ENCODE assay signal across 8 cellular contexts in the genomic region with DNA sequence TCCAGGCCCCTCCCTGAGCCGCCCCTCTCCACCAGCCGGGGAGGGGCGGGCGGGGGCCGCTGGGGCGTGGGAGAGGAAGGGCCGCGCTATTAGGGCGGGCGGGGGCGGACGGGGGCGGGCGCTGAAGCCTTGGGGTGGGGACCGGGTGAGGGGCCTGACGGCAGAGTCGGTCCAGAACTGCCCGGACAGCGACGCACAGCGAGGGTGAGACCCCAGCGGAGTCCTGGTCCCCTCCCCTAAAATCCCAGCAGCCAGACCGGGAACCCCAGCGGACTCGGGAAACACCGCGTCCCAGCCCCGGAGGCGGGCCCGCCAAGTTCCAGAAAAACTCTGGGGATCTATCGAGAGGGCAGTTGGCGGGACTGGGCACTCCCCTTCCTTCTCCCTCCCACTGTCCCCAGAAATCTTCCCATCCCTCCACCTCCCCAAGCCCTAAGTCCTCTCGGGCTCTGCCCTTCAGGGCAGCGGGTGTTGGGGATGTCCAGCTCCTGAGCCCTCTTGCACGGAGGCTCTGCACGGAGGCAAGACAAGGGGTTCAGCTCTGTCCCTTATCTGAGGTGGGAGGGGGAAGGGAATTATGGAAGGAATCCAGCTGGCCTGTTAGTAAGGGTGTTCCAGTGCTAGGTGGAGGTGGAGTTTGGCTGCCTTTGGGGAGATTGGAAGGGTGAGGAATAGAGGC. TPM values are rescaled to one million over a fixed set of nuclear protein-coding genes. Genes with fewer than 3 reads are reported as not detected.
DNase-seq lines count a peak whose midpoint lies in the region; ATAC-seq and TF ChIP-seq lines count a peak whose summit lies in the region.

A gene with protein sequence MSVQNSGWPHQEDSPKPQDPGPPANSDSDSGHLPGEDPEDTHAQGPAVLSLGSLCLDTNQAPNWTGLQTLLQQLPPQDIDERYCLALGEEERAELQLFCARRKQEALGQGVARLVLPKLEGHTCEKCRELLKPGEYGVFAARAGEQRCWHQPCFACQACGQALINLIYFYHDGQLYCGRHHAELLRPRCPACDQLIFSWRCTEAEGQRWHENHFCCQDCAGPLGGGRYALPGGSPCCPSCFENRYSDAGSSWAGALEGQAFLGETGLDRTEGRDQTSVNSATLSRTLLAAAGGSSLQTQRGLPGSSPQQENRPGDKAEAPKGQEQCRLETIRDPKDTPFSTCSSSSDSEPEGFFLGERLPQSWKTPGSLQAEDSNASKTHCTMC (plus strand): TSS at position 160 of the 679 bp plus-strand sequence. CDS start 2,692 bp downstream, outside the sequence.

- H3K27me3 ChIP-seq in left lung: no peaks in the 10 kb centered on the region
- no peaks in the 10 kb centered on the region for H3K27me3 ChIP-seq in suprapubic skin

- H3K4me3 Mint-ChIP-seq in chondrocyte (ENCODE audit: unreplicated experiment): peak within 1 kb of the TSS; percentile 90

- no peaks in the 10 kb centered on the region for H3K9me3 Mint-ChIP-seq in chondrocyte (ENCODE audit: low read depth)

- TF ChIP-seq POLR2A in suprapubic skin (IDR thresholded peaks at IDR 0.05): no peak

- no peaks in the 10 kb centered on the region for H3K27me3 Mint-ChIP-seq in chondrocyte (ENCODE audit: low read depth)

- H3K27ac ChIP-seq in left lung (peak within 1 kb of the TSS; percentile 82 to 87), suprapubic skin (peak within 1 kb of the TSS; percentile 74)

- no peaks in the 10 kb centered on the region for H3K9me3 ChIP-seq in left lung
- H3K9me3 ChIP-seq in suprapubic skin: no peaks in the 10 kb centered on the region

- H3K4me3 ChIP-seq in left lung (peak within 1 kb of the TSS; percentile 58 to 83), suprapubic skin (peak within 1 kb of the TSS; percentile 89)

- H3K36me3 Mint-ChIP-seq in chondrocyte (ENCODE audit: low read depth): peaks cover 3% of the 10 kb centered on the region

- ATAC-seq in left lung: peak; percentile 63
- ATAC-seq in HG02759 (IDR thresholded peaks at IDR 0.05; ENCODE audit: unreplicated experiment): no peak

- peaks cover 19% of the 10 kb centered on the region for H3K4me1 Mint-ChIP-seq in chondrocyte (ENCODE audit: low read depth)

- DNase-seq in NCI-H82 (lab: John Stamatoyannopoulos, UW) (peak; percentile 56), NCI-H82 treated with DMSO at 0.1 percent for 48 hours (lab: John Stamatoyannopoulos, UW; ENCODE audit: unreplicated experiment) (no peak), NCI-H226 (peak; percentile 46), chondrocyte (ENCODE audit: low spot score) (peak; percentile 68), left lung (peak; percentile 67 to 86), suprapubic skin (ENCODE audit: low spot score in 2 of 2) (no peak), NCI-H128 (lab: John Stamatoyannopoulos, UW; ENCODE audit: unreplicated experiment) (no peak)

- no peak for TF ChIP-seq EP300 in suprapubic skin (IDR thresholded peaks at IDR 0.05)

- peak within 1 kb of the TSS; percentile 85 for H3K27ac Mint-ChIP-seq in chondrocyte (ENCODE audit: unreplicated experiment)

- peaks cover 19 to 74% of the 10 kb centered on the region in 2 donors for H3K4me1 ChIP-seq in left lung
- H3K4me1 ChIP-seq in suprapubic skin: peaks cover 52% of the 10 kb centered on the region

- peaks cover 0 to under 1% of the 10 kb centered on the region in 2 donors for H3K36me3 ChIP-seq in left lung
- peaks cover 7% of the 10 kb centered on the region for H3K36me3 ChIP-seq in suprapubic skin

- TF ChIP-seq CTCF in chondrocyte (IDR thresholded peaks at IDR 0.05) (no peak), left lung (IDR thresholded peaks at IDR 0.05) (no peak), suprapubic skin (IDR thresholded peaks at IDR 0.05) (no peak)

- 0% methylated on average over 25 of the region's 36 CpGs for WGBS in suprapubic skin

- intact Hi-C loops in left lung (cut with DNase I): loop anchor here in 1 of 2 donors (5.0 kb wide), 1 partner anchor 267 kb away; no protein-coding TSS in a partner anchor

RNA-seq across cellular contexts. Expression of the gene that starts here (rescaled TPM):
- 3.1 to 5.9 TPM (median 3.6 TPM) in 3 replicates for total RNA-seq in chondrocyte
- total RNA-seq in left lung: 10 to 100 TPM in 1 of 2 donors, 1 to 10 TPM in 1; 7.9 to 13.1 TPM
- total RNA-seq in suprapubic skin: 1 to 10 TPM in 2 of 4 donors, under 1 TPM in 1, not detected in 1; 0.34 to 4.6 (median 3.6) TPM

Comparison
In these comparisons a context has a peak if more than half of its experiments do, and no peak if none do; other contexts are left out.
1. DNase-seq: peak in NCI-H82 (single experiment), NCI-H226 (single experiment), chondrocyte (single experiment) and left lung (2 of 2); none in NCI-H82 treated with DMSO at 0.1 percent for 48 hours (single experiment), suprapubic skin (0 of 2) and NCI-H128 (single experiment).